In genomic region chr17:3965123-3965800, GRCh38 we compare ENCODE assay signal across 8 cellular contexts. TPM values are rescaled to one million over a fixed set of nuclear protein-coding genes. Genes with fewer than 3 reads are reported as not detected.
DNase-seq lines count a peak whose midpoint lies in the region; ATAC-seq and TF ChIP-seq lines count a peak whose summit lies in the region.

No MANE protein-coding gene starts in this region.

- peaks cover 53% of the 10 kb centered on the region for H3K4me1 ChIP-seq in mucosa of descending colon (ENCODE audit: low read depth)

- H3K36me3 Mint-ChIP-seq in HFFc6 (ENCODE audit: low read depth), result no peaks in the 10 kb centered on the region
- peaks cover 6% of the 10 kb centered on the region for H3K36me3 Mint-ChIP-seq in activated CD4-positive, alpha-beta T cell treated with anti-CD3 and anti-CD28 coated beads, Interleukin-2, amount 10 ng/mL, durations not matched to agents 24 days and 14 days (ENCODE audit: low read depth)
- peaks cover 21% of the 10 kb centered on the region for H3K36me3 Mint-ChIP-seq in effector memory CD8-positive, alpha-beta T cell (ENCODE audit: insufficient read depth)

- DNase-seq in CMK (ENCODE audit: low read depth) (peak; percentile 70), HFFc6 (no peak), NCI-H526 (lab: John Stamatoyannopoulos, UW) (peak; percentile 63 to 81), mucosa of descending colon (peak; percentile 91 to 93 (median 91)), epidermal melanocyte (ENCODE audit: insufficient read length, low spot score) (no peak)
- peak; percentile 93 for DNase-seq in activated CD4-positive, alpha-beta T cell treated with anti-CD3 and anti-CD28 coated beads, Interleukin-2, amount 10 ng/mL, durations not matched to agents 24 days and 14 days
- DNase-seq in effector memory CD8-positive, alpha-beta T cell, result peak; percentile 53 to 61 (median 54)
- DNase-seq in stimulated activated CD8-positive, alpha-beta memory T cell treated with anti-CD3 and anti-CD28 coated beads, Interleukin-7, amount 100 ng/mL, for 48 hours (ENCODE audit: extremely low read depth in 1 of 2, low read depth in 1 of 2), result peak; percentile 52 to 73

- peak; percentile 59 for ATAC-seq in effector memory CD8-positive, alpha-beta T cell (replicated peaks)
- ATAC-seq in mucosa of descending colon, result peak; percentile 68

- TF ChIP-seq CTCF in HFFc6 (IDR thresholded peaks at IDR 0.05), result no peak
- no peak for TF ChIP-seq CTCF in mucosa of descending colon (IDR thresholded peaks at IDR 0.05)

- peaks cover 31% of the 10 kb centered on the region for H3K27me3 Mint-ChIP-seq in HFFc6 (ENCODE audit: insufficient read depth)
- no peaks in the 10 kb centered on the region for H3K27me3 Mint-ChIP-seq in activated CD4-positive, alpha-beta T cell treated with anti-CD3 and anti-CD28 coated beads, Interleukin-2, amount 10 ng/mL, durations not matched to agents 24 days and 14 days
- no peaks in the 10 kb centered on the region for H3K27me3 Mint-ChIP-seq in effector memory CD8-positive, alpha-beta T cell

- peak overlapping the region; percentile 84 for H3K4me3 Mint-ChIP-seq in HFFc6
- peak overlapping the region; percentile 90 for H3K4me3 Mint-ChIP-seq in activated CD4-positive, alpha-beta T cell treated with anti-CD3 and anti-CD28 coated beads, Interleukin-2, amount 10 ng/mL, durations not matched to agents 24 days and 14 days
- peak overlapping the region; percentile 85 for H3K4me3 Mint-ChIP-seq in effector memory CD8-positive, alpha-beta T cell

- no peaks in the 10 kb centered on the region for H3K9me3 Mint-ChIP-seq in HFFc6
- H3K9me3 Mint-ChIP-seq in activated CD4-positive, alpha-beta T cell treated with anti-CD3 and anti-CD28 coated beads, Interleukin-2, amount 10 ng/mL, durations not matched to agents 24 days and 14 days, result no peaks in the 10 kb centered on the region
- H3K9me3 Mint-ChIP-seq in effector memory CD8-positive, alpha-beta T cell, result no peaks in the 10 kb centered on the region

- H3K4me3 ChIP-seq in mucosa of descending colon, result no peak overlapping the region

- no peaks in the 10 kb centered on the region for H3K9me3 ChIP-seq in mucosa of descending colon

- no peak overlapping the region; the same call in 1 of the 2 replicates for H3K27ac Mint-ChIP-seq in HFFc6
- H3K27ac Mint-ChIP-seq in activated CD4-positive, alpha-beta T cell treated with anti-CD3 and anti-CD28 coated beads, Interleukin-2, amount 10 ng/mL, durations not matched to agents 24 days and 14 days, result peak overlapping the region; percentile 87
- H3K27ac Mint-ChIP-seq in effector memory CD8-positive, alpha-beta T cell, result peak overlapping the region; percentile 86

- peaks cover 10% of the 10 kb centered on the region; the same call in 1 of the 2 replicates for H3K4me1 Mint-ChIP-seq in HFFc6 (ENCODE audit: low read depth)
- H3K4me1 Mint-ChIP-seq in activated CD4-positive, alpha-beta T cell treated with anti-CD3 and anti-CD28 coated beads, Interleukin-2, amount 10 ng/mL, durations not matched to agents 24 days and 14 days, result peaks cover 36% of the 10 kb centered on the region
- H3K4me1 Mint-ChIP-seq in effector memory CD8-positive, alpha-beta T cell (ENCODE audit: low read depth in 2 of 2), result peaks cover 40 to 41% of the 10 kb centered on the region in 2 donors

- H3K36me3 ChIP-seq in mucosa of descending colon (ENCODE audit: low read depth), result no peaks in the 10 kb centered on the region

- intact Hi-C loops in activated CD4-positive, alpha-beta T cell treated with anti-CD3 and anti-CD28 coated beads, Interleukin-2, amount 10 ng/mL, durations not matched to agents 24 days and 14 days (cut with micrococcal nuclease), result loop anchor here (2.0 kb wide), 2 partner anchors 50 to 72 kb away; partner anchors contain the start of gene CAMKK1
- intact Hi-C loops in mucosa of descending colon (cut with DNase I, micrococcal nuclease), result no loop called here

RNA-seq across cellular contexts. Expression of gene ATP2A3, which starts 1.0 kb away (rescaled TPM):
- total RNA-seq in HFFc6 (2021; fragmentation: NEBNext Ultra II Directional; extraction: Animal tissue kit (Norgen Biotek cat#: 25700)), result under 1 TPM; 0.05 to 0.12 (median 0.08) TPM
- total RNA-seq in activated CD4-positive, alpha-beta T cell treated with anti-CD3 and anti-CD28 coated beads, Interleukin-2, amount 10 ng/mL, durations not matched to agents 24 days and 14 days, result 107 and 110 TPM in 2 replicates
- total RNA-seq in mucosa of descending colon, result 100 to 1,000 TPM in 2 of 3 donors, 10 to 100 TPM in 1; 72.8 to 253 (median 247) TPM

RNA-seq across cellular contexts. Expression of gene P2RX1, which starts 49.0 kb away (rescaled TPM):
- total RNA-seq in HFFc6 (2021; fragmentation: NEBNext Ultra II Directional; extraction: Animal tissue kit (Norgen Biotek cat#: 25700)), result under 1 TPM in 1 of 6 experiments, not detected in 5; 0.08 TPM
- total RNA-seq in activated CD4-positive, alpha-beta T cell treated with anti-CD3 and anti-CD28 coated beads, Interleukin-2, amount 10 ng/mL, durations not matched to agents 24 days and 14 days, result 0.47 and 0.78 TPM in 2 replicates
- 1 to 10 TPM; 2.5 to 4.9 (median 3.5) TPM for total RNA-seq in mucosa of descending colon

Comparison
In these comparisons a context has a peak if more than half of its experiments do, and no peak if none do; other contexts are left out.
1. DNase-seq: peak in CMK (single experiment), NCI-H526 (2 of 2), activated CD4-positive, alpha-beta T cell treated with anti-CD3 and anti-CD28 coated beads, Interleukin-2, amount 10 ng/mL, durations not matched to agents 24 days and 14 days (single experiment), effector memory CD8-positive, alpha-beta T cell (3 of 3), mucosa of descending colon (3 of 3) and stimulated activated CD8-positive, alpha-beta memory T cell treated with anti-CD3 and anti-CD28 coated beads, Interleukin-7, amount 100 ng/mL, for 48 hours (2 of 2); none in HFFc6 (single experiment) and epidermal melanocyte (single experiment).
2. RNA of gene ATP2A3, which starts 1.0 kb away (total RNA-seq): 72.8 to 253 TPM in mucosa of descending colon and 107 to 110 TPM in activated CD4-positive, alpha-beta T cell treated with anti-CD3 and anti-CD28 coated beads, Interleukin-2, amount 10 ng/mL, durations not matched to agents 24 days and 14 days; 0.05 to 0.12 TPM in HFFc6; every median in the first group is over 10 times any median in the second.
3. Peak in every context shown above with its lines, with median percentiles within 50 percentile points of each other: H3K4me3 Mint-ChIP-seq.